In the genomic region with DNA sequence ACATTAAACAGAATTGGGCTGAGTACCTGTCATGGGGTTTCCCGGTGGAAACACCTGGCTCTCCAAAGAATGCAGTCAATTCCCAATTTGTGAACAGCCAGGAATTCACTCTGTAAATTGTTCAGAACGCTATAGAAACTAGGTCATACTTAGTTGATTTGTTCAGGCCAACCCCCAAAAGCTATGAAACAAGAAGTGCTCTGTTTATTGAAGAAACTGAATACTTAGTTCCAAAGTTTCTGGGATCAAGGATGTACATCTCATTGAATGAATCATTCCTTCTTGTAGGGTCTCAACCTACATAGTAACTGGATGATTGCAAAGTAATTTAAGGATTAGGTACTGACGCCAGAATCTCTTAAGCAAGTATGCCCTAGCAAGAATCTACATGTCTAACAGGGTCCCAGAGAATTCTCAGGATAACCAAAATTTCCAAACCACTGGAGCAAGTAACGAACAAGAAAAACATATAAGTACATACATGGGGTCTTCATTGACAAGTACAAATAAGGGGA, we compare ENCODE assay signal across 8 cellular contexts. TPM values are rescaled to one million over a fixed set of nuclear protein-coding genes. Genes with fewer than 3 reads are reported as not detected.
A peak's percentile ranks its signal among the peaks of the same experiment; 100 is the strongest.
DNase-seq lines count a peak whose midpoint lies in the region; ATAC-seq, FAIRE-seq and TF ChIP-seq lines count a peak whose summit lies in the region.

No MANE protein-coding gene starts in this region.

- H3K27ac ChIP-seq in heart right ventricle (peak overlapping the region in 9 of 10 donors; percentile 93 to 99 (median 97)), H1 (ENCODE audit: low read depth, low read length) (no peak overlapping the region), vagina (peak overlapping the region; percentile 95)

- no peak overlapping the region for H2BK12ac ChIP-seq in H1 (ENCODE audit: low read depth, low read length)

- no peaks in the 10 kb centered on the region for H3K79me1 ChIP-seq in H1 (ENCODE audit: low read depth, low read length)

- TF ChIP-seq CTCF in heart right ventricle (IDR thresholded peaks at IDR 0.05) (no peak), H1 (IDR thresholded peaks at IDR 0.05; ENCODE audit: control extremely low read depth in 1 of 3, insufficient read depth in 1 of 3, low read depth in 1 of 3, low read length in 3 of 3) (no peak), vagina (IDR thresholded peaks at IDR 0.05) (no peak)

- no peak for TF ChIP-seq EP300 in H1 (IDR thresholded peaks at IDR 0.05; ENCODE audit: borderline replicate concordance in 1 of 2, low read depth in 2 of 2, low read length in 2 of 2)

- H3K4me3 ChIP-seq in heart right ventricle (peak overlapping the region; percentile 63 to 98 (median 84)), H1 (ENCODE audit: extremely low read depth in 1 of 4, insufficient read depth in 2 of 4, low read depth in 3 of 4, low read length in 4 of 4) (peak overlapping the region in 1 of 4 experiments; percentile 76; a peak in 2 of 8 replicates), mucosa of stomach (ENCODE audit: low read length) (peak overlapping the region; percentile 58), vagina (peak overlapping the region; percentile 91 to 92)

- H2BK120ac ChIP-seq in H1 (replicated peaks; ENCODE audit: low read depth, low read length) = no peak overlapping the region

- H3K18ac ChIP-seq in H1 (ENCODE audit: extremely low read depth, low read length) = no peak overlapping the region

- 53 to 58% methylated on average over 4 of the region's 4 CpGs for WGBS in heart right ventricle, 2 donors
- 81% methylated on average over 4 of the region's 4 CpGs; no CpG with 5 or more reads in 1 of the 2 experiments for WGBS in H1 (ENCODE audit: extremely low coverage in 1 of 2, insufficient coverage in 1 of 2, insufficient read length in 1 of 2, insufficient replicate concordance in 2 of 2, low coverage in 1 of 2, low lambda C conversion rate in 2 of 2, missing lambda C conversion rate in 1 of 2), 2 experiments

- DNase-seq in heart right ventricle (no peak), left cardiac atrium (no peak), H1 (ENCODE audit: low read depth in 1 of 2, low spot score in 2 of 2) (no peak), vagina (ENCODE audit: extremely low spot score in 2 of 2) (no peak), nucleus accumbens (lab: John Stamatoyannopoulos, UW) (no peak), glomerular visceral epithelial cell (ENCODE audit: extremely low spot score) (no peak), HPDE6-E6E7 (ENCODE audit: extremely low spot score) (no peak)

- H3K9ac ChIP-seq in H1 (replicated peaks in 1 of 4; ENCODE audit: extremely low read depth in 1 of 4, low read depth in 3 of 4, low read length in 3 of 4) (no peak overlapping the region), mucosa of stomach (ENCODE audit: low read length) (peak overlapping the region; percentile 91)

- ATAC-seq in heart right ventricle = no peak
- no peak for ATAC-seq in left cardiac atrium

- H4K5ac ChIP-seq in H1 (ENCODE audit: insufficient read length, low read depth, low read length) = no peak overlapping the region

- H3K4me2 ChIP-seq in H1 (ENCODE audit: insufficient read depth in 1 of 2, low read depth in 2 of 2, low read length in 2 of 2) = peak overlapping the region; percentile 50 to 73; a peak in 2 of 4 replicates

- H3K36me3 ChIP-seq in heart right ventricle (no peaks in the 10 kb centered on the region), H1 (ENCODE audit: control insufficient read depth in 2 of 4, insufficient read depth in 4 of 4, low read length in 3 of 4) (no peaks in the 10 kb centered on the region), mucosa of stomach (ENCODE audit: control insufficient read depth, insufficient read depth, low read length) (no peaks in the 10 kb centered on the region), vagina (no peaks in the 10 kb centered on the region)

- intact Hi-C loops in heart right ventricle (cut with DNase I) = no loop called here
- intact Hi-C loops in left cardiac atrium (cut with DNase I) = no loop called here
- intact Hi-C loops in vagina (cut with DNase I) = no loop called here

- H3K4ac ChIP-seq in H1 (replicated peaks; ENCODE audit: insufficient read length, low read depth, low read length) = no peak overlapping the region

- TF ChIP-seq POLR2A in H1 (IDR thresholded peaks at IDR 0.05; ENCODE audit: control extremely low read depth in 1 of 2, low read depth in 2 of 2, low read length in 2 of 2) = no peak
- TF ChIP-seq POLR2A in vagina (IDR thresholded peaks at IDR 0.05) = no peak

- H4K8ac ChIP-seq in H1 (ENCODE audit: extremely low read depth, insufficient read depth, low read length) = no peak overlapping the region

- H2AK5ac ChIP-seq in H1 (ENCODE audit: low read depth, low read length) = no peak overlapping the region

- no peak overlapping the region for H2BK15ac ChIP-seq in H1 (ENCODE audit: low read length)

- no peak overlapping the region for H3K14ac ChIP-seq in H1 (ENCODE audit: insufficient read length)

- H3K9me3 ChIP-seq in heart right ventricle (peaks cover 0 to 8% (median 0%) of the 10 kb centered on the region in 11 donors), H1 (ENCODE audit: insufficient read depth in 2 of 2, low read depth in 1 of 2, low read length in 1 of 2) (peaks cover 0 to 7% of the 10 kb centered on the region in 2 experiments; a peak in 1 of 4 replicates), mucosa of stomach (ENCODE audit: control insufficient read depth, low read length) (no peaks in the 10 kb centered on the region), vagina (no peaks in the 10 kb centered on the region)

- no peak overlapping the region for H2BK5ac ChIP-seq in H1 (ENCODE audit: low read depth, low read length)

- no peak overlapping the region for H3K23ac ChIP-seq in H1 (ENCODE audit: insufficient read length)

- no peak for TF ChIP-seq RAD21 in H1 (IDR thresholded peaks at IDR 0.05 in 1 of 2, conservative IDR thresholded peaks at IDR 0.05 in 1 of 2; ENCODE audit: low read depth in 2 of 2, low read length in 2 of 2)

- FAIRE-seq in H1 (lab: Jason Lieb, UNC) = no peak

- H3K79me2 ChIP-seq in H1 (ENCODE audit: control insufficient read depth in 1 of 2, insufficient read depth in 2 of 2, low read length in 2 of 2) = no peaks in the 10 kb centered on the region

- H2AFZ ChIP-seq in H1 (ENCODE audit: low read length) = no peak overlapping the region

- no peaks in the 10 kb centered on the region for H3K27me3 ChIP-seq in heart right ventricle
- H3K27me3 ChIP-seq in H1 (replicated peaks in 1 of 4; ENCODE audit: control insufficient read depth in 3 of 4, extremely low read depth in 1 of 4, insufficient read depth in 3 of 4, low read length in 3 of 4) = peaks cover 0 to 3% (median 0%) of the 10 kb centered on the region in 4 experiments; a peak in 1 of 7 replicates
- H3K27me3 ChIP-seq in mucosa of stomach (ENCODE audit: control insufficient read depth, insufficient read depth, low read length) = no peaks in the 10 kb centered on the region
- H3K27me3 ChIP-seq in vagina = no peaks in the 10 kb centered on the region

- CTCF ChIA-PET in H1 (lab: Charles Lee; ENCODE audit: partially characterized antibody) = no interaction called here

- no peak overlapping the region for H2BK20ac ChIP-seq in H1 (ENCODE audit: low read length)

- peaks cover 0 to 18% (median 13%) of the 10 kb centered on the region in 9 donors for H3K4me1 ChIP-seq in heart right ventricle
- peaks cover 0 to 9% (median 2%) of the 10 kb centered on the region in 4 experiments; a peak in 4 of 7 replicates for H3K4me1 ChIP-seq in H1 (replicated peaks in 1 of 4; ENCODE audit: control insufficient read depth in 3 of 4, insufficient read depth in 4 of 4, low read length in 3 of 4)
- H3K4me1 ChIP-seq in mucosa of stomach (ENCODE audit: control insufficient read depth, insufficient read depth, low read length) = peaks cover 8% of the 10 kb centered on the region
- peaks cover 30% of the 10 kb centered on the region for H3K4me1 ChIP-seq in vagina

- POLR2A ChIA-PET in H1 (lab: Charles Lee; ENCODE audit: partially characterized antibody) = no interaction called here

- H4K91ac ChIP-seq in H1 (replicated peaks; ENCODE audit: insufficient read length, low read length) = no peak overlapping the region

- peaks cover 2% of the 10 kb centered on the region; the same call in 1 of the 2 replicates for H3K23me2 ChIP-seq in H1 (ENCODE audit: low read depth, low read length)

- H3K56ac ChIP-seq in H1 (replicated peaks; ENCODE audit: insufficient read length, low read depth, low read length) = no peak overlapping the region

- no peaks in the 10 kb centered on the region for H4K20me1 ChIP-seq in H1 (replicated peaks in 1 of 2; ENCODE audit: control insufficient read depth in 1 of 2, insufficient read depth in 2 of 2, low read length in 2 of 2)

TF ChIP-seq in H1, 55 proteins besides CTCF, POLR2A, EP300 and RAD21:
- TF ChIP-seq EGR1 (IDR thresholded peaks at IDR 0.05; ENCODE audit: borderline replicate concordance, low read depth, low read length) (no peak), TEAD4 (IDR thresholded peaks at IDR 0.05; ENCODE audit: low read depth, low read length) (no peak), CREB1 (IDR thresholded peaks at IDR 0.05) (no peak), HDAC2 (IDR thresholded peaks at IDR 0.05; ENCODE audit: borderline replicate concordance in 1 of 2, low read depth in 2 of 2, low read length in 2 of 2) (no peak)

RNA-seq across cellular contexts. Expression of a gene that starts 0.7 kb away (rescaled TPM):
- total RNA-seq in heart right ventricle (10 to 100 TPM in 3 of 10 donors, 1 to 10 TPM in 7; 5.7 to 14.3 (median 7.8) TPM), left cardiac atrium (10 to 100 TPM; 12.7 to 14.8 TPM), vagina (22.6 TPM)
- polyA plus RNA-seq in heart right ventricle (10 to 100 TPM in 1 of 2 donors, 1 to 10 TPM in 1; 4.3 to 12.1 TPM), H1 (2011; rRNA removed) (4.6 and 5.9 TPM in 2 replicates)
- 4.3 and 4.5 TPM in 2 replicates for total RNA-seq in H1 (2021; fragmentation: NEBNext Ultra II Directional; extraction: Animal tissue kit (Norgen Biotek cat#: 25700))
- 4.7 TPM for polyA plus RNA-seq in H1 (2011; cell fraction: cytosol; rRNA removed)
- 3.1 TPM for polyA plus RNA-seq in H1 (2011; cell fraction: nucleus; rRNA removed)
- polyA plus RNA-seq in H1 (2012, experiment 1 of 2) = 1.5 to 2.7 TPM (median 1.9 TPM) in 4 replicates
- 5.2 TPM for polyA plus RNA-seq in H1 (2012, experiment 2 of 2)
- 3.4 TPM for polyA plus RNA-seq in H1 (2013, experiment 1 of 2)
- polyA plus RNA-seq in H1 (2013, experiment 2 of 2) = 3.2 TPM
- 0.24 and 0.28 TPM in 2 replicates for polyA minus RNA-seq in H1 (2011; rRNA and poly(A)+ RNA removed)
- polyA minus RNA-seq in H1 (2011; cell fraction: cytosol; rRNA and poly(A)+ RNA removed) = 2.1 TPM
- polyA minus RNA-seq in H1 (2011; cell fraction: nucleus; rRNA and poly(A)+ RNA removed) = 1.3 TPM
